Comparison of ENCODE assay signal across 22 cellular contexts in genomic region chr2:172131713-172132555, GRCh38. TPM values are rescaled to one million over a fixed set of nuclear protein-coding genes. Genes with fewer than 3 reads are reported as not detected.
"Had no signal": no experiment of that assay in that cellular context is flagged by ENCODE, and none has a peak within 500 bp of the region (broad histone marks: within the 10 kb centered on the region; RNA-seq: fewer than 3 reads in every experiment).

No MANE protein-coding gene starts in this region.

- H3K4me1 ChIP-seq: esophagus muscularis mucosa, right atrium auricular region, suprapubic skin had no signal

- H3K27ac ChIP-seq: cardiac muscle cell, esophagus muscularis mucosa, neutrophil, right atrium auricular region, skin epidermis, suprapubic skin had no signal

- ATAC-seq: activated CD4-positive, alpha-beta T cell treated with anti-CD3 and anti-CD28 coated beads for 36 hours; activated CD8-positive, alpha-beta memory T cell treated with anti-CD3 and anti-CD28 coated beads, Interleukin-2, amount 10 ng/mL, durations not matched to agents 7 days and 5 days; naive thymus-derived CD4-positive, alpha-beta T cell; stimulated activated naive CD8-positive, alpha-beta T cell treated with anti-CD3 and anti-CD28 coated beads, Interleukin-15, Interleukin-2, amounts not matched to agents 100 U/mL and 50 U/mL, for 24 hours had no signal

- H3K27me3 ChIP-seq: cardiac muscle cell, esophagus muscularis mucosa, neutrophil, right atrium auricular region, suprapubic skin had no signal

- DNase-seq: activated CD4-positive, alpha-beta memory T cell treated with anti-CD3 and anti-CD28 coated beads for 36 hours; activated CD4-positive, alpha-beta T cell treated with anti-CD3 and anti-CD28 coated beads for 36 hours; activated CD8-positive, alpha-beta memory T cell treated with anti-CD3 and anti-CD28 coated beads, Interleukin-2, amount 10 ng/mL, durations not matched to agents 7 days and 5 days; activated naive CD4-positive, alpha-beta T cell treated with anti-CD3 and anti-CD28 coated beads, Interleukin-2, amount 10 ng/mL, durations not matched to agents 7 days and 5 days; activated T-cell treated with anti-CD3 and anti-CD28 coated beads, Interleukin-2, amount 50 U/mL, for 24 hours; hippocampal formation; islet precursor cell; naive thymus-derived CD4-positive, alpha-beta T cell; stimulated activated CD4-positive, alpha-beta T cell treated with anti-CD3 and anti-CD28 coated beads, Interleukin-4, amount 100 ng/mL, for 4 hours; stimulated activated CD8-positive, alpha-beta memory T cell treated with anti-CD3 and anti-CD28 coated beads, Interleukin-4, amount 100 ng/mL, for 48 hours; stimulated activated naive CD8-positive, alpha-beta T cell treated with anti-CD3 and anti-CD28 coated beads, Interleukin-15, Interleukin-2, amounts not matched to agents 100 U/mL and 50 U/mL, for 24 hours had no signal

- H3K9me3 ChIP-seq: esophagus muscularis mucosa, neutrophil, suprapubic skin had no signal

- H3K4me3 ChIP-seq: cardiac muscle cell, esophagus muscularis mucosa, right atrium auricular region, skin epidermis, suprapubic skin had no signal

- H3K36me3 ChIP-seq: cardiac muscle cell, esophagus muscularis mucosa, neutrophil, right atrium auricular region, suprapubic skin had no signal

RNA-seq across cellular contexts. Expression of gene DLX2, which starts 29.2 kb away (rescaled TPM):
- total RNA-seq: activated CD4-positive, alpha-beta memory T cell treated with anti-CD3 and anti-CD28 coated beads for 36 hours; activated CD4-positive, alpha-beta T cell treated with anti-CD3 and anti-CD28 coated beads for 36 hours; cardiac muscle cell; esophagus muscularis mucosa; mononuclear cell; posterior vena cava; right atrium auricular region; T-helper 1 cell treated with Interleukin-12 subunit alpha and Interleukin-12 subunit beta and Interleukin-4 antibody, amounts not matched to agents 30 ng/mL and 1 ng/mL, for 36 hours had no signal
- polyA plus RNA-seq: naive thymus-derived CD4-positive, alpha-beta T cell had no signal

RNA-seq across cellular contexts. Expression of gene DLX1, which starts 46.6 kb away (rescaled TPM):
- total RNA-seq: activated CD4-positive, alpha-beta memory T cell treated with anti-CD3 and anti-CD28 coated beads for 36 hours; activated CD4-positive, alpha-beta T cell treated with anti-CD3 and anti-CD28 coated beads for 36 hours; activated CD8-positive, alpha-beta memory T cell treated with anti-CD3 and anti-CD28 coated beads, Interleukin-2, amount 10 ng/mL, durations not matched to agents 7 days and 5 days; cardiac muscle cell; glomerular endothelial cell; lung microvascular endothelial cell; mononuclear cell; naive thymus-derived CD4-positive, alpha-beta T cell; posterior vena cava; right atrium auricular region; T-helper 1 cell treated with Interleukin-12 subunit alpha and Interleukin-12 subunit beta and Interleukin-4 antibody, amounts not matched to agents 30 ng/mL and 1 ng/mL, for 36 hours had no signal
- polyA plus RNA-seq: cardiac muscle cell; naive thymus-derived CD4-positive, alpha-beta T cell had no signal
